In the genomic region with DNA sequence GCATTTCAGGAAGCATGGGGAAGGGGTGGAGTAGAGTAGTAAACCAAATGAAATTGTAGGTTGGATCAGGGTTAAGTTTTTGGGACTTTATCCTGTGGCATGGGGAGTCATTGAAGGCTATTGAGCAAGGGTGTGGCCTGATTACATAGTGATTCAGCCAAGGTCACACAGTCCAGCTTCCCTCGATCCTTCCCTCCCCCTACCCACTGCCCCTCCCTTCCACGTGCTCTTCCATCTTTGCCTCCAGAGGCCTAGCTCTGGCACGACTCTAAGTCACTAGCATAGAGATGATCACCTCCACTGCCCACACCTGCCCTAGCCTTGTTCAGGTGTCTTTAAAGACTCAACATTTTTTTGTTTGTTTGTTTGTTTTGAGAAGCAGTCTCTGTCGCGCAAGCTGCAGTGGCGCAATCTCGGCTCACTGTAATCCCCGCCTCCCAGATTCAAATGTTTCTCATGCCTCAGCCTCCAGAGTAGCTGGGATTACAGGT, we compare ENCODE assay signal across 18 cellular contexts. TPM values are rescaled to one million over a fixed set of nuclear protein-coding genes. Genes with fewer than 3 reads are reported as not detected.
DNase-seq lines count a peak whose midpoint lies in the region; ATAC-seq, FAIRE-seq and TF ChIP-seq lines count a peak whose summit lies in the region.
"Had no signal": no experiment of that assay in that cellular context is flagged by ENCODE, and none has a peak within 500 bp of the region (broad histone marks: within the 10 kb centered on the region; RNA-seq: fewer than 3 reads in every experiment).

No MANE protein-coding gene starts in this region.

- H3K36me3 Mint-ChIP-seq in Calu3 (ENCODE audit: insufficient read depth, unreplicated experiment), result peaks cover 12% of the 10 kb centered on the region
- H3K36me3 Mint-ChIP-seq in natural killer cell, result no peaks in the 10 kb centered on the region
- H3K36me3 Mint-ChIP-seq: brain; stimulated activated effector memory CD8-positive, alpha-beta T cell treated with anti-CD3 and anti-CD28 coated beads, Interleukin-12 subunit alpha, Interleukin-12 subunit beta, amount 100 ng/mL, for 72 hours had no signal

- no peak for TF ChIP-seq POLR2A in H1 (IDR thresholded peaks at IDR 0.05; ENCODE audit: control extremely low read depth in 1 of 2, low read depth in 2 of 2, low read length in 2 of 2)

- H3K4me2 ChIP-seq in H1 (ENCODE audit: insufficient read depth in 1 of 2, low read depth in 2 of 2, low read length in 2 of 2), result no peak overlapping the region

- H3K4me3 ChIP-seq in H1 (ENCODE audit: extremely low read depth in 1 of 4, insufficient read depth in 2 of 4, low read depth in 3 of 4, low read length in 4 of 4) (no peak overlapping the region), muscle layer of duodenum (ENCODE audit: low read depth in 1 of 2, low read length in 2 of 2) (no peak overlapping the region)

- H4K91ac ChIP-seq in H1 (replicated peaks; ENCODE audit: insufficient read length, low read length), result no peak overlapping the region

- no peak for FAIRE-seq in H1 (lab: Jason Lieb, UNC)
- FAIRE-seq: endothelial cell of umbilical vein, GM18507 had no signal

- H3K36me3 ChIP-seq in H1 (ENCODE audit: control insufficient read depth in 2 of 4, insufficient read depth in 4 of 4, low read length in 3 of 4), result no peaks in the 10 kb centered on the region
- no peaks in the 10 kb centered on the region for H3K36me3 ChIP-seq in muscle layer of duodenum (ENCODE audit: control insufficient read depth in 1 of 2, insufficient read depth in 2 of 2, low read length in 2 of 2)

- no peak overlapping the region for H3K23ac ChIP-seq in H1 (ENCODE audit: insufficient read length)

- TF ChIP-seq CTCF in Calu3 (IDR thresholded peaks at IDR 0.05; ENCODE audit: unreplicated experiment) (no peak), H1 (IDR thresholded peaks at IDR 0.05; ENCODE audit: control extremely low read depth in 1 of 3, insufficient read depth in 1 of 3, low read depth in 1 of 3, low read length in 3 of 3) (no peak), natural killer cell (IDR thresholded peaks at IDR 0.05) (no peak)

- no peak overlapping the region for H2AK5ac ChIP-seq in H1 (ENCODE audit: low read depth, low read length)

- H3K27ac ChIP-seq in H1 (ENCODE audit: low read depth, low read length), result no peak overlapping the region
- peak overlapping the region; percentile 71 for H3K27ac ChIP-seq in muscle layer of duodenum (ENCODE audit: low read length)

- H2BK20ac ChIP-seq in H1 (ENCODE audit: low read length), result no peak overlapping the region

- POLR2A ChIA-PET in H1 (lab: Charles Lee; ENCODE audit: partially characterized antibody), result interaction anchor here (0.9 kb wide), 1 partner anchor 66 kb away, joined by 3 read pairs; no protein-coding TSS in a partner anchor

- no peaks in the 10 kb centered on the region for H3K9me3 ChIP-seq in H1 (ENCODE audit: insufficient read depth in 2 of 2, low read depth in 1 of 2, low read length in 1 of 2)
- no peaks in the 10 kb centered on the region for H3K9me3 ChIP-seq in muscle layer of duodenum (ENCODE audit: control insufficient read depth in 1 of 2, low read length in 2 of 2)

- intact Hi-C loops in Calu3 (cut with micrococcal nuclease; ENCODE audit: unreplicated experiment), result loop anchor here (10.0 kb wide), 1 partner anchor 147 kb away; no protein-coding TSS in a partner anchor
- intact Hi-C loops in natural killer cell (cut with micrococcal nuclease), result no loop called here
- intact Hi-C loops in head of caudate nucleus (cut with DNase I), result no loop called here

- no peak overlapping the region for H3K14ac ChIP-seq in H1 (ENCODE audit: insufficient read length)

- CTCF ChIA-PET in Calu3 (lab: Charles Lee), result interaction anchor here (1.0 to 1.2 kb wide), 3 partner anchors 29 to 80 kb away, joined by 3 to 5 read pairs (median 5); partner anchors contain the start of gene SLC9A1
- CTCF ChIA-PET in H1 (lab: Charles Lee; ENCODE audit: partially characterized antibody), result interaction anchor here (0.6 to 2.6 kb wide), 4 partner anchors 11 to 648 kb away, joined by 3 to 8 read pairs (median 4); no protein-coding TSS in a partner anchor

- 86% methylated on average over 8 of the region's 8 CpGs; no CpG with 5 or more reads in 1 of the 2 experiments for WGBS in H1 (ENCODE audit: extremely low coverage in 1 of 2, insufficient coverage in 1 of 2, insufficient read length in 1 of 2, insufficient replicate concordance in 2 of 2, low coverage in 1 of 2, low lambda C conversion rate in 2 of 2, missing lambda C conversion rate in 1 of 2), 2 experiments

- no peak overlapping the region for H3K56ac ChIP-seq in H1 (replicated peaks; ENCODE audit: insufficient read length, low read depth, low read length)

- H3K27me3 Mint-ChIP-seq in Calu3 (ENCODE audit: unreplicated experiment), result no peaks in the 10 kb centered on the region
- H3K27me3 Mint-ChIP-seq in natural killer cell (ENCODE audit: low read depth in 2 of 2), result peaks cover 0 to 7% of the 10 kb centered on the region in 2 donors

- no peak overlapping the region for H2AFZ ChIP-seq in H1 (ENCODE audit: low read length)

- H3K27ac Mint-ChIP-seq in Calu3 (ENCODE audit: unreplicated experiment) (peak overlapping the region; percentile 88), natural killer cell (no peak overlapping the region)
- H3K27ac Mint-ChIP-seq: brain; progenitor cell of endocrine pancreas; stimulated activated effector memory CD8-positive, alpha-beta T cell treated with anti-CD3 and anti-CD28 coated beads, Interleukin-12 subunit alpha, Interleukin-12 subunit beta, amount 100 ng/mL, for 72 hours had no signal

- BruUV-seq in Calu3 (replicated peaks; lab: Mats Ljungman, UMichigan), result no TSS peak

- no peak for ATAC-seq in natural killer cell
- no peak for ATAC-seq in HG03520 (IDR thresholded peaks at IDR 0.05; ENCODE audit: unreplicated experiment)
- ATAC-seq in HG03432 (IDR thresholded peaks at IDR 0.05; ENCODE audit: unreplicated experiment), result no peak
- ATAC-seq: stimulated activated effector memory CD8-positive, alpha-beta T cell treated with anti-CD3 and anti-CD28 coated beads, Interleukin-12 subunit alpha, Interleukin-12 subunit beta, amount 100 ng/mL, for 72 hours had no signal

- H3K23me2 ChIP-seq in H1 (ENCODE audit: low read depth, low read length), result no peaks in the 10 kb centered on the region

- H3K9ac ChIP-seq in H1 (replicated peaks in 1 of 4; ENCODE audit: extremely low read depth in 1 of 4, low read depth in 3 of 4, low read length in 3 of 4), result no peak overlapping the region

- no peak overlapping the region for H2BK5ac ChIP-seq in H1 (ENCODE audit: low read depth, low read length)

- H3K9me3 Mint-ChIP-seq in Calu3 (ENCODE audit: low read depth, unreplicated experiment) (no peaks in the 10 kb centered on the region), natural killer cell (no peaks in the 10 kb centered on the region)
- H3K9me3 Mint-ChIP-seq: stimulated activated effector memory CD8-positive, alpha-beta T cell treated with anti-CD3 and anti-CD28 coated beads, Interleukin-12 subunit alpha, Interleukin-12 subunit beta, amount 100 ng/mL, for 72 hours had no signal

- no peaks in the 10 kb centered on the region for H3K79me1 ChIP-seq in H1 (ENCODE audit: low read depth, low read length)

- H2BK15ac ChIP-seq in H1 (ENCODE audit: low read length), result no peak overlapping the region

- H3K4me3 Mint-ChIP-seq in Calu3 (ENCODE audit: low read depth, unreplicated experiment) (no peak overlapping the region), natural killer cell (no peak overlapping the region)
- H3K4me3 Mint-ChIP-seq: brain; stimulated activated effector memory CD8-positive, alpha-beta T cell treated with anti-CD3 and anti-CD28 coated beads, Interleukin-12 subunit alpha, Interleukin-12 subunit beta, amount 100 ng/mL, for 72 hours had no signal

- no peak overlapping the region for H2BK120ac ChIP-seq in H1 (replicated peaks; ENCODE audit: low read depth, low read length)

- H4K8ac ChIP-seq in H1 (ENCODE audit: extremely low read depth, insufficient read depth, low read length), result peak overlapping the region; percentile 25; the same call in 1 of the 2 replicates

- DNase-seq in Calu3 (peak; percentile 49), MV-4-11 (lab: John Stamatoyannopoulos, UW) (peak; percentile 19), H1 (ENCODE audit: low read depth in 1 of 2, low spot score in 2 of 2) (no peak), natural killer cell (no peak), head of caudate nucleus (no peak)
- DNase-seq: activated CD4-positive, alpha-beta T cell treated with anti-CD3 and anti-CD28 coated beads, Interleukin-2, amount 50 U/mL, for 48 hours; activated gamma-delta T cell; C1 segment of cervical spinal cord; GF-D8; NCI-H2107 had no signal

- peaks cover 29% of the 10 kb centered on the region for H3K4me1 Mint-ChIP-seq in Calu3 (ENCODE audit: low read depth, unreplicated experiment)
- H3K4me1 Mint-ChIP-seq in natural killer cell, result no peaks in the 10 kb centered on the region
- H3K4me1 Mint-ChIP-seq: brain; stimulated activated effector memory CD8-positive, alpha-beta T cell treated with anti-CD3 and anti-CD28 coated beads, Interleukin-12 subunit alpha, Interleukin-12 subunit beta, amount 100 ng/mL, for 72 hours had no signal

- H3K79me2 ChIP-seq in H1 (ENCODE audit: control insufficient read depth in 1 of 2, insufficient read depth in 2 of 2, low read length in 2 of 2), result no peaks in the 10 kb centered on the region

- H4K5ac ChIP-seq in H1 (ENCODE audit: insufficient read length, low read depth, low read length), result no peak overlapping the region

- no peak for TF ChIP-seq RAD21 in H1 (IDR thresholded peaks at IDR 0.05 in 1 of 2, conservative IDR thresholded peaks at IDR 0.05 in 1 of 2; ENCODE audit: low read depth in 2 of 2, low read length in 2 of 2)

- H2BK12ac ChIP-seq in H1 (ENCODE audit: low read depth, low read length), result no peak overlapping the region

- no peaks in the 10 kb centered on the region for H4K20me1 ChIP-seq in H1 (replicated peaks in 1 of 2; ENCODE audit: control insufficient read depth in 1 of 2, insufficient read depth in 2 of 2, low read length in 2 of 2)

- no peak overlapping the region for H3K18ac ChIP-seq in H1 (ENCODE audit: extremely low read depth, low read length)

- H3K27me3 ChIP-seq in H1 (replicated peaks in 1 of 4; ENCODE audit: control insufficient read depth in 3 of 4, extremely low read depth in 1 of 4, insufficient read depth in 3 of 4, low read length in 3 of 4), result no peaks in the 10 kb centered on the region
- H3K27me3 ChIP-seq in muscle layer of duodenum (ENCODE audit: low read depth, low read length), result no peaks in the 10 kb centered on the region

- H3K4ac ChIP-seq in H1 (replicated peaks; ENCODE audit: insufficient read length, low read depth, low read length), result no peak overlapping the region

- H3K4me1 ChIP-seq in H1 (replicated peaks in 1 of 4; ENCODE audit: control insufficient read depth in 3 of 4, insufficient read depth in 4 of 4, low read length in 3 of 4) (no peaks in the 10 kb centered on the region), muscle layer of duodenum (ENCODE audit: control insufficient read depth in 1 of 2, insufficient read depth in 2 of 2, low read length in 2 of 2) (no peaks in the 10 kb centered on the region)

- no peak for TF ChIP-seq EP300 in H1 (IDR thresholded peaks at IDR 0.05; ENCODE audit: borderline replicate concordance in 1 of 2, low read depth in 2 of 2, low read length in 2 of 2)

RNA-seq across cellular contexts. Expression of gene SLC9A1, which starts 37.2 kb away (rescaled TPM):
- total RNA-seq in Calu3 (2022) (16.4 and 17.4 TPM in 2 replicates), natural killer cell (10 to 100 TPM; 26.5 to 37.4 (median 29.4) TPM)
- total RNA-seq in H1 (2021; fragmentation: NEBNext Ultra II Directional; extraction: Animal tissue kit (Norgen Biotek cat#: 25700)), result 25.1 and 25.5 TPM in 2 replicates
- polyA plus RNA-seq in H1 (2011; rRNA removed), result 11.3 and 17.3 TPM in 2 replicates
- 6.0 TPM for polyA plus RNA-seq in H1 (2011; cell fraction: cytosol; rRNA removed)
- 16.9 TPM for polyA plus RNA-seq in H1 (2011; cell fraction: nucleus; rRNA removed)
- 17.6 to 24.0 TPM (median 21.1 TPM) in 4 replicates for polyA plus RNA-seq in H1 (2012, experiment 1 of 2)
- polyA plus RNA-seq in H1 (2012, experiment 2 of 2), result 16.8 TPM
- polyA plus RNA-seq in H1 (2013, experiment 1 of 2), result 37.1 TPM
- 31.2 TPM for polyA plus RNA-seq in H1 (2013, experiment 2 of 2)
- 7.7 and 11.4 TPM in 2 replicates for polyA minus RNA-seq in H1 (2011; rRNA and poly(A)+ RNA removed)
- 11.7 TPM for polyA minus RNA-seq in H1 (2011; cell fraction: cytosol; rRNA and poly(A)+ RNA removed)
- 11.3 TPM for polyA minus RNA-seq in H1 (2011; cell fraction: nucleus; rRNA and poly(A)+ RNA removed)

RNA-seq across cellular contexts. Expression of gene WDTC1, which starts 42.3 kb away (rescaled TPM):
- total RNA-seq in Calu3 (2022), result 10.8 and 13.1 TPM in 2 replicates
- 17.5 and 18.7 TPM in 2 replicates for total RNA-seq in H1 (2021; fragmentation: NEBNext Ultra II Directional; extraction: Animal tissue kit (Norgen Biotek cat#: 25700))
- 7.5 and 11.7 TPM in 2 replicates for polyA plus RNA-seq in H1 (2011; rRNA removed)
- polyA plus RNA-seq in H1 (2011; cell fraction: cytosol; rRNA removed), result 6.8 TPM
- polyA plus RNA-seq in H1 (2011; cell fraction: nucleus; rRNA removed), result 12.9 TPM
- polyA plus RNA-seq in H1 (2012, experiment 1 of 2), result 12.5 to 18.7 TPM (median 15.7 TPM) in 4 replicates
- 16.4 TPM for polyA plus RNA-seq in H1 (2012, experiment 2 of 2)
- 8.9 TPM for polyA plus RNA-seq in H1 (2013, experiment 1 of 2)
- polyA plus RNA-seq in H1 (2013, experiment 2 of 2), result 8.7 TPM
- 12.5 and 15.4 TPM in 2 replicates for polyA minus RNA-seq in H1 (2011; rRNA and poly(A)+ RNA removed)
- polyA minus RNA-seq in H1 (2011; cell fraction: cytosol; rRNA and poly(A)+ RNA removed), result 6.4 TPM
- polyA minus RNA-seq in H1 (2011; cell fraction: nucleus; rRNA and poly(A)+ RNA removed), result 5.8 TPM
- 10 to 100 TPM; 68.9 to 82.0 (median 81.7) TPM for total RNA-seq in natural killer cell

Comparison
In these comparisons a context has a peak if more than half of its experiments do, and no peak if none do; other contexts are left out.
1. DNase-seq: peak in Calu3 (single experiment) and MV-4-11 (single experiment); none in H1 (0 of 2), natural killer cell (single experiment) and head of caudate nucleus (0 of 42).